ENCODE assay signal across 14 cellular contexts in genomic region chr21:34877485-34878128, GRCh38.
DNase-seq lines count a peak whose midpoint lies in the region; ATAC-seq, FAIRE-seq and TF ChIP-seq lines count a peak whose summit lies in the region.
"Had no signal": no experiment of that assay in that cellular context is flagged by ENCODE, and none has a peak within 500 bp of the region (broad histone marks: within the 10 kb centered on the region; RNA-seq: fewer than 3 reads in every experiment).

No MANE protein-coding gene starts in this region.

- no peak overlapping the region for H2BK120ac ChIP-seq in neuronal stem cell (ENCODE audit: low read depth, low read length)

- TF ChIP-seq CTCF in colonic mucosa (IDR thresholded peaks at IDR 0.05) (no peak), pancreas (IDR thresholded peaks at IDR 0.05) (no peak), glutamatergic neuron (IDR thresholded peaks at IDR 0.05; ENCODE audit: partially characterized antibody, unreplicated experiment) (no peak)

- H3K4ac ChIP-seq in neuronal stem cell (ENCODE audit: low read length): no peak overlapping the region

- peak overlapping the region; percentile 74 for H3K27ac ChIP-seq in colonic mucosa
- H3K27ac ChIP-seq in pancreas: peak overlapping the region in 3 of 4 donors; percentile 45 to 59 (median 55)
- H3K27ac ChIP-seq in neuronal stem cell (replicated peaks; ENCODE audit: low read length): no peak overlapping the region
- H3K27ac ChIP-seq: heart left ventricle had no signal

- H3K4me1 Mint-ChIP-seq in glutamatergic neuron (ENCODE audit: low read depth, unreplicated experiment): no peaks in the 10 kb centered on the region

- H3K9ac ChIP-seq in colonic mucosa (ENCODE audit: low read depth in 2 of 2, low read length in 2 of 2): peak overlapping the region in 1 of 2 donors; percentile 48
- H3K9ac ChIP-seq in neuronal stem cell (ENCODE audit: low read depth, low read length, poor library complexity): no peak overlapping the region

- FAIRE-seq in pancreas (lab: Jason Lieb, UNC): no peak
- FAIRE-seq: HTR-8/SVneo had no signal

- no peaks in the 10 kb centered on the region for H3K9me3 ChIP-seq in colonic mucosa
- no peaks in the 10 kb centered on the region for H3K9me3 ChIP-seq in pancreas
- H3K9me3 ChIP-seq in neuronal stem cell (replicated peaks in 1 of 2; ENCODE audit: control insufficient read depth in 2 of 2, insufficient read depth in 1 of 2, low read depth in 1 of 2, low read length in 2 of 2): no peaks in the 10 kb centered on the region
- H3K9me3 ChIP-seq: heart left ventricle had no signal

- no peaks in the 10 kb centered on the region for H3K9me3 Mint-ChIP-seq in glutamatergic neuron (ENCODE audit: unreplicated experiment)
- H3K9me3 Mint-ChIP-seq: activated naive CD8-positive, alpha-beta T cell treated with anti-CD3 and anti-CD28 coated beads, Interleukin-2, amount 10 ng/mL, durations not matched to agents 7 days and 5 days; naive thymus-derived CD8-positive, alpha-beta T cell had no signal

- H2BK15ac ChIP-seq in neuronal stem cell (ENCODE audit: low read length): no peak overlapping the region

- H3K23ac ChIP-seq in neuronal stem cell (ENCODE audit: low read depth, low read length, poor library complexity): no peak overlapping the region

- no peak overlapping the region for H3K14ac ChIP-seq in neuronal stem cell (ENCODE audit: low read length)

- no peak overlapping the region for H2AFZ ChIP-seq in neuronal stem cell (ENCODE audit: low read length)

- no peak overlapping the region for H2BK12ac ChIP-seq in neuronal stem cell (ENCODE audit: low read length)

- no peak overlapping the region for H2AK5ac ChIP-seq in neuronal stem cell (ENCODE audit: low read depth, low read length)

- no peak overlapping the region for H3K4me2 ChIP-seq in neuronal stem cell (ENCODE audit: insufficient read depth, low read length, poor library complexity, severe bottlenecking)

- ATAC-seq in pancreas: peak; percentile 90 to 94 (median 92)
- ATAC-seq in HG02981 (IDR thresholded peaks at IDR 0.05; ENCODE audit: unreplicated experiment): no peak
- ATAC-seq: heart left ventricle; naive thymus-derived CD8-positive, alpha-beta T cell; stimulated activated naive CD8-positive, alpha-beta T cell treated with anti-CD3 and anti-CD28 coated beads, Interleukin-15, Interleukin-2, amounts not matched to agents 100 U/mL and 50 U/mL, for 24 hours had no signal

- H3K4me1 ChIP-seq in colonic mucosa (peaks cover 6% of the 10 kb centered on the region), pancreas (peaks cover 4 to 25% (median 20%) of the 10 kb centered on the region in 3 donors), neuronal stem cell (ENCODE audit: control insufficient read depth in 2 of 2, insufficient read depth in 1 of 2, low read depth in 1 of 2, low read length in 2 of 2) (no peaks in the 10 kb centered on the region)

- 29 to 31% methylated on average over 10 of the region's 10 CpGs for WGBS in pancreas, 2 donors
- whole genome bisulfite sequencing in neuronal stem cell (ENCODE audit: extremely low coverage in 2 of 2, insufficient read length in 2 of 2, insufficient replicate concordance in 1 of 2), 2 donors: no CpG with 5 or more reads among the region's 10 CpGs

- no peaks in the 10 kb centered on the region for H3K36me3 ChIP-seq in colonic mucosa
- H3K36me3 ChIP-seq in pancreas: no peaks in the 10 kb centered on the region
- H3K36me3 ChIP-seq in neuronal stem cell (replicated peaks in 1 of 2; ENCODE audit: control insufficient read depth in 2 of 2, insufficient read depth in 2 of 2, low read length in 2 of 2): no peaks in the 10 kb centered on the region

- H3K27me3 Mint-ChIP-seq in glutamatergic neuron (ENCODE audit: unreplicated experiment): peaks cover 1% of the 10 kb centered on the region
- H3K27me3 Mint-ChIP-seq: naive thymus-derived CD8-positive, alpha-beta T cell had no signal

- H3K36me3 Mint-ChIP-seq in glutamatergic neuron (ENCODE audit: unreplicated experiment): no peaks in the 10 kb centered on the region

- no peaks in the 10 kb centered on the region for H3K79me1 ChIP-seq in neuronal stem cell (ENCODE audit: low read depth, low read length)

- H2BK5ac ChIP-seq in neuronal stem cell (ENCODE audit: low read length): no peak overlapping the region

- H3K4me3 Mint-ChIP-seq in glutamatergic neuron (ENCODE audit: unreplicated experiment): no peak overlapping the region
- H3K4me3 Mint-ChIP-seq: activated naive CD8-positive, alpha-beta T cell treated with anti-CD3 and anti-CD28 coated beads, Interleukin-2, amount 10 ng/mL, durations not matched to agents 7 days and 5 days; naive thymus-derived CD8-positive, alpha-beta T cell had no signal

- no peak overlapping the region for H3K18ac ChIP-seq in neuronal stem cell (ENCODE audit: low read length)

- intact Hi-C loops in colonic mucosa (cut with DNase I): no loop called here
- intact Hi-C loops in pancreas (cut with DNase I): no loop called here

- H3K4me3 ChIP-seq in colonic mucosa (no peak overlapping the region), pancreas (no peak overlapping the region), neuronal stem cell (ENCODE audit: low read length in 2 of 2) (no peak overlapping the region)
- H3K4me3 ChIP-seq: heart left ventricle had no signal

- H4K91ac ChIP-seq in neuronal stem cell (ENCODE audit: low read depth, low read length, poor library complexity): no peak overlapping the region

- no peaks in the 10 kb centered on the region for H3K27me3 ChIP-seq in colonic mucosa
- no peaks in the 10 kb centered on the region for H3K27me3 ChIP-seq in pancreas
- peaks cover 0 to 13% (median 2%) of the 10 kb centered on the region in 3 experiments for H3K27me3 ChIP-seq in neuronal stem cell (ENCODE audit: control insufficient read depth in 3 of 3, insufficient read depth in 3 of 3, low read depth in 1 of 3, low read length in 3 of 3)

- no peak overlapping the region for H3K27ac Mint-ChIP-seq in glutamatergic neuron (ENCODE audit: unreplicated experiment)
- H3K27ac Mint-ChIP-seq: activated naive CD8-positive, alpha-beta T cell treated with anti-CD3 and anti-CD28 coated beads, Interleukin-2, amount 10 ng/mL, durations not matched to agents 7 days and 5 days had no signal

- no peak overlapping the region for H4K8ac ChIP-seq in neuronal stem cell (ENCODE audit: low read depth, low read length)

- DNase-seq in DMS153 (lab: John Stamatoyannopoulos, UW) (peak; percentile 80), NCI-H1105 (lab: John Stamatoyannopoulos, UW) (peak; percentile 46), colonic mucosa (peak; percentile 94), pancreas (peak; percentile 80 to 90 (median 88)), glutamatergic neuron (no peak), neuronal stem cell (ENCODE audit: low spot score) (no peak), NAMALWA (ENCODE audit: low spot score) (no peak)
- DNase-seq: activated CD4-positive, alpha-beta T cell treated with anti-CD3 and anti-CD28 coated beads for 48 hours; activated naive CD8-positive, alpha-beta T cell treated with anti-CD3 and anti-CD28 coated beads, Interleukin-2, amount 10 ng/mL, durations not matched to agents 7 days and 5 days; heart left ventricle; naive thymus-derived CD8-positive, alpha-beta T cell; stimulated activated naive CD8-positive, alpha-beta T cell treated with anti-CD3 and anti-CD28 coated beads, Interleukin-15, Interleukin-2, amounts not matched to agents 100 U/mL and 50 U/mL, for 24 hours had no signal

Comparison
In these comparisons a context has a peak if more than half of its experiments do, and no peak if none do; other contexts are left out.
1. DNase-seq: peak in DMS153 (single experiment), NCI-H1105 (single experiment), colonic mucosa (single experiment) and pancreas (6 of 6); none in glutamatergic neuron (single experiment), neuronal stem cell (single experiment) and NAMALWA (single experiment).